ENCODE assay signal across 1 cellular context in genomic region chr20:45410887-45411286, GRCh38.
TF ChIP-seq lines count a peak whose summit lies in the region.

No MANE protein-coding gene starts in this region.

TF ChIP-seq in GM23338, 12 proteins besides CTCF, POLR2A, EP300 and RAD21 (continued from another document):
- TF ChIP-seq REST (IDR thresholded peaks at IDR 0.05; ENCODE audit: unreplicated experiment) (no peak), CREB1 (CRISPR knock-in tag; IDR thresholded peaks at IDR 0.05; ENCODE audit: low read depth) (no peak), EZH2 (IDR thresholded peaks at IDR 0.05; ENCODE audit: low read depth, unreplicated experiment) (no peak), ZNF331 (CRISPR knock-in tag; IDR thresholded peaks at IDR 0.05; ENCODE audit: low read depth) (no peak), ZNF462 (CRISPR knock-in tag; IDR thresholded peaks at IDR 0.05) (no peak), ZNF114 (CRISPR knock-in tag; IDR thresholded peaks at IDR 0.05) (no peak), ETS1 (IDR thresholded peaks at IDR 0.05) (no peak), JUNB (IDR thresholded peaks at IDR 0.05; ENCODE audit: unreplicated experiment) (no peak), NANOG (IDR thresholded peaks at IDR 0.05; ENCODE audit: borderline replicate concordance) (no peak), POLR2AphosphoS5 (IDR thresholded peaks at IDR 0.05; ENCODE audit: low read depth) (no peak), EZH2phosphoT487 (IDR thresholded peaks at IDR 0.05; ENCODE audit: unreplicated experiment) (no peak)
